In genomic region chr11:86673055-86673843, GRCh38 we compare ENCODE assay signal across 13 cellular contexts. TPM values are rescaled to one million over a fixed set of nuclear protein-coding genes. Genes with fewer than 3 reads are reported as not detected.
DNase-seq lines count a peak whose midpoint lies in the region; ATAC-seq and TF ChIP-seq lines count a peak whose summit lies in the region.
"Had no signal": no experiment of that assay in that cellular context is flagged by ENCODE, and none has a peak within 500 bp of the region (broad histone marks: within the 10 kb centered on the region; RNA-seq: fewer than 3 reads in every experiment).

No MANE protein-coding gene starts in this region.

- H3K27ac Mint-ChIP-seq in activated T-cell treated with anti-CD3 and anti-CD28 coated beads, Interleukin-2, amount 50 U/mL, for 72 hours, result no peak overlapping the region

- H3F3A ChIP-seq in PC-9 (ENCODE audit: insufficient read depth, low read depth), result peaks cover 29% of the 10 kb centered on the region; the same call in 1 of the 2 replicates

- H3K4me3 ChIP-seq in PC-9 (peak overlapping the region; percentile 82), hepatocyte (no peak overlapping the region), stomach (peak overlapping the region in 2 of 4 donors; percentile 74 to 75)

- H2AFZ ChIP-seq in PC-9, result peak overlapping the region; percentile 93
- no peak overlapping the region for H2AFZ ChIP-seq in hepatocyte

- no peak for TF ChIP-seq EP300 in stomach (IDR thresholded peaks at IDR 0.05)

- no peaks in the 10 kb centered on the region for H3K9me3 Mint-ChIP-seq in activated T-cell treated with anti-CD3 and anti-CD28 coated beads, Interleukin-2, amount 50 U/mL, for 72 hours

- H3K4me2 ChIP-seq in PC-9, result peak overlapping the region; percentile 90
- H3K4me2 ChIP-seq in hepatocyte, result peak overlapping the region; percentile 94

- H3K79me2 ChIP-seq in PC-9 (ENCODE audit: low read depth), result peaks cover 43% of the 10 kb centered on the region
- H3K79me2 ChIP-seq in hepatocyte, result no peaks in the 10 kb centered on the region

- H3K27me3 ChIP-seq in PC-9 (ENCODE audit: insufficient read depth, low read depth), result no peaks in the 10 kb centered on the region
- peaks cover 3% of the 10 kb centered on the region for H3K27me3 ChIP-seq in hepatocyte
- H3K27me3 ChIP-seq in stomach, result peaks cover 0 to 5% (median 0%) of the 10 kb centered on the region in 3 donors
- H3K27me3 ChIP-seq: SJSA1 had no signal

- peak overlapping the region; percentile 45 to 63 for H3K4me3 Mint-ChIP-seq in activated T-cell treated with anti-CD3 and anti-CD28 coated beads, Interleukin-2, amount 50 U/mL, for 72 hours

- WGBS in hepatocyte (ENCODE audit: low lambda C conversion rate, missing lambda C conversion rate), result 94% methylated on average over 8 of the region's 8 CpGs
- WGBS in stomach, 5 donors, result 86 to 92% (median 88%) methylated on average over 7 to 8 of the region's 8 CpGs

- no peaks in the 10 kb centered on the region for H3K36me3 ChIP-seq in PC-9 (ENCODE audit: low read depth)
- no peaks in the 10 kb centered on the region for H3K36me3 ChIP-seq in hepatocyte (replicated peaks; ENCODE audit: insufficient read depth, low read depth)
- no peaks in the 10 kb centered on the region for H3K36me3 ChIP-seq in stomach
- H3K36me3 ChIP-seq: cardiac muscle cell, SJSA1 had no signal

- H3K4me1 Mint-ChIP-seq in activated T-cell treated with anti-CD3 and anti-CD28 coated beads, Interleukin-2, amount 50 U/mL, for 72 hours (ENCODE audit: low read depth), result peaks cover 15% of the 10 kb centered on the region

- BruUV-seq in PC-9 (replicated peaks; lab: Mats Ljungman, UMichigan), result no TSS peak

- H3K27me3 Mint-ChIP-seq in activated T-cell treated with anti-CD3 and anti-CD28 coated beads, Interleukin-2, amount 50 U/mL, for 72 hours (ENCODE audit: low read depth), result peaks cover 66% of the 10 kb centered on the region

- H3K9me2 ChIP-seq in PC-9 (ENCODE audit: insufficient read depth) (no peaks in the 10 kb centered on the region), hepatocyte (replicated peaks; ENCODE audit: insufficient read depth) (no peaks in the 10 kb centered on the region)

- H3K9me3 ChIP-seq in PC-9 (ENCODE audit: insufficient read depth, low read depth) (no peaks in the 10 kb centered on the region), hepatocyte (ENCODE audit: low read depth) (no peaks in the 10 kb centered on the region), stomach (no peaks in the 10 kb centered on the region)
- H3K9me3 ChIP-seq: SJSA1 had no signal

- no peak for TF ChIP-seq POLR2A in stomach (IDR thresholded peaks at IDR 0.05)

- H4K20me1 ChIP-seq in PC-9 (ENCODE audit: insufficient read depth), result no peaks in the 10 kb centered on the region
- H4K20me1 ChIP-seq in hepatocyte (ENCODE audit: insufficient read depth, poor library complexity, severe bottlenecking), result no peaks in the 10 kb centered on the region

- peak overlapping the region; percentile 87 for H3K27ac ChIP-seq in PC-9
- no peak overlapping the region for H3K27ac ChIP-seq in hepatocyte
- peak overlapping the region in 4 of 5 donors; percentile 90 to 96 (median 94) for H3K27ac ChIP-seq in stomach
- H3K27ac ChIP-seq: cardiac muscle cell, SJSA1 had no signal

- POLR2A ChIA-PET in PC-9 (lab: Charles Lee; ENCODE audit: unreplicated experiment), result no interaction called here

- no peak for DNase-seq in activated T-cell treated with anti-CD3 and anti-CD28 coated beads, Interleukin-2, amount 50 U/mL, for 72 hours
- DNase-seq in activated T-cell treated with anti-CD3 and anti-CD28 coated beads for 4 hours (no peak), PC-9 (peak in 1 of 2 experiments; percentile 32), hepatocyte (ENCODE audit: low spot score) (no peak), stomach (no peak), NCI-H510A (lab: John Stamatoyannopoulos, UW) (no peak), posterior vena cava (ENCODE audit: low spot score) (no peak), ureter (ENCODE audit: low spot score) (no peak)
- DNase-seq: Karpas-422, NCI-H345 had no signal

- H3K4me1 ChIP-seq in PC-9 (replicated peaks; ENCODE audit: insufficient read depth) (peaks cover 52% of the 10 kb centered on the region), hepatocyte (ENCODE audit: insufficient read depth) (peaks cover 10% of the 10 kb centered on the region), stomach (peaks cover 23 to 60% (median 44%) of the 10 kb centered on the region in 4 donors)

- peaks cover 0 to 2% of the 10 kb centered on the region in 2 donors for H3K36me3 Mint-ChIP-seq in activated T-cell treated with anti-CD3 and anti-CD28 coated beads, Interleukin-2, amount 50 U/mL, for 72 hours (ENCODE audit: insufficient read depth in 2 of 2)

- no peak for TF ChIP-seq CTCF in PC-9 (conservative IDR thresholded peaks at IDR 0.05)
- TF ChIP-seq CTCF in hepatocyte (IDR thresholded peaks at IDR 0.05; ENCODE audit: poor library complexity), result no peak
- TF ChIP-seq CTCF in stomach (IDR thresholded peaks at IDR 0.05), result no peak

- intact Hi-C loops in PC-9 (cut with micrococcal nuclease; ENCODE audit: unreplicated experiment) (loop anchor here (5.0 kb wide), 1 partner anchor 81 kb away; no protein-coding TSS in a partner anchor), stomach (cut with DNase I; ENCODE audit: low total_unique reads) (no loop called here), posterior vena cava (cut with DNase I) (loop anchor here (5.0 to 10.0 kb wide), 2 partner anchors 69 to 132 kb away; partner anchors contain the start of gene PRSS23 (in 1 of the 2))

- no peak for ATAC-seq in activated T-cell treated with anti-CD3 and anti-CD28 coated beads, Interleukin-2, amount 50 U/mL, for 72 hours (replicated peaks in 1 of 2)
- ATAC-seq: HCT116 had no signal

- CTCF ChIA-PET in PC-9 (lab: Charles Lee), result interaction anchor here (0.7 kb wide), 1 partner anchor 68 kb away, joined by 5 read pairs; no protein-coding TSS in a partner anchor

RNA-seq across cellular contexts. Expression of gene ME3, which starts 0.8 kb away (rescaled TPM):
- total RNA-seq in activated T-cell treated with anti-CD3 and anti-CD28 coated beads, Interleukin-2, amount 50 U/mL, for 72 hours, result 1 to 10 TPM; 2.1 to 2.5 TPM
- 34.0 and 61.1 TPM in 2 replicates for total RNA-seq in PC-9 (2021)
- 16.1 and 16.2 TPM in 2 replicates for total RNA-seq in hepatocyte
- 10.3 and 13.1 TPM in 2 replicates for polyA plus RNA-seq in hepatocyte
- 10 to 100 TPM; 47.1 to 82.1 (median 59.5) TPM for total RNA-seq in stomach
- polyA plus RNA-seq in stomach, result 10 to 100 TPM; 11.2 to 18.1 (median 15.3) TPM
- total RNA-seq in posterior vena cava, result 10 to 100 TPM; 19.3 to 25.7 TPM
- total RNA-seq in ureter, result 40.2 TPM
